In the genomic region with DNA sequence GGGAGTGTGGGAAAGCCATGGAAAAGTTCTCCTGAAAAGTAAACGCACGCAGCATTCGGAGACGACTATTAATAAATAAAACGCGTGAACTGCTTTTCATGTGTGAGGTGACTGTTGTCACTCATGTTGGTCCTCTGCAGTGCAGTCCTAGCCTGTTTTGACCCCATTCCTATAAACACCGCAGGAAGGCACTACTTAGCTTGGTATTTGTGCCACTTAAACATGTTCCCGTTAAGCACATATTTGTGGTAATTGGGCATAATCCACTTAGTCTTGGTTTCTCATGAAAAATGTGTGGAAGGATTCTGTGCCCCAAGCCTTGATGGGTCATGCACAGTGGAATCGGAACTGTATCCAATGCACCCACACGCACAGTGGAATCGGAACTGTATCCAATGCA, we compare ENCODE assay signal across 23 cellular contexts.
DNase-seq lines count a peak whose midpoint lies in the region; ATAC-seq and TF ChIP-seq lines count a peak whose summit lies in the region.
"Had no signal": no experiment of that assay in that cellular context is flagged by ENCODE, and none has a peak within 500 bp of the region (broad histone marks: within the 10 kb centered on the region; RNA-seq: fewer than 3 reads in every experiment).

No MANE protein-coding gene starts in this region.

- H3K27ac Mint-ChIP-seq in activated CD4-positive, alpha-beta T cell treated with anti-CD3 and anti-CD28 coated beads, Interleukin-2, amount 10 ng/mL, durations not matched to agents 24 days and 14 days, result no peak overlapping the region
- no peak overlapping the region for H3K27ac Mint-ChIP-seq in activated CD4-positive, alpha-beta T cell treated with anti-CD3 and anti-CD28 coated beads, Interleukin-2, amount 10 ng/mL, durations not matched to agents 7 days and 5 days
- peak overlapping the region; percentile 47 for H3K27ac Mint-ChIP-seq in neural crest cell (ENCODE audit: unreplicated experiment)
- no peak overlapping the region for H3K27ac Mint-ChIP-seq in activated naive CD8-positive, alpha-beta T cell treated with anti-CD3 and anti-CD28 coated beads, Interleukin-2, amount 50 U/mL, for 24 hours
- H3K27ac Mint-ChIP-seq in activated CD4-positive, alpha-beta memory T cell treated with anti-CD3 and anti-CD28 coated beads for 36 hours, result no peak overlapping the region
- H3K27ac Mint-ChIP-seq: CD4-positive, alpha-beta memory T cell; GM23338 had no signal

- POLR2A ChIA-PET in activated CD4-positive, alpha-beta T cell treated with anti-CD3 and anti-CD28 coated beads, Interleukin-2, amount 10 ng/mL, durations not matched to agents 7 days and 5 days (lab: Charles Lee), result no interaction called here
- POLR2A ChIA-PET in activated CD4-positive, alpha-beta memory T cell treated with anti-CD3 and anti-CD28 coated beads for 36 hours (lab: Charles Lee), result no interaction called here

- intact Hi-C loops in activated CD4-positive, alpha-beta T cell treated with anti-CD3 and anti-CD28 coated beads, Interleukin-2, amount 10 ng/mL, durations not matched to agents 24 days and 14 days (cut with micrococcal nuclease), result no loop called here
- intact Hi-C loops in activated CD4-positive, alpha-beta memory T cell treated with anti-CD3 and anti-CD28 coated beads for 36 hours (cut with micrococcal nuclease), result no loop called here

- H3K27me3 ChIP-seq in skeletal muscle satellite cell (ENCODE audit: control insufficient read depth, insufficient read depth, low read length) (peaks cover 17% of the 10 kb centered on the region), H7 (ENCODE audit: control insufficient read depth, insufficient read depth, low read length) (no peaks in the 10 kb centered on the region)
- H3K27me3 ChIP-seq: BLaER1 treated with 17β-estradiol and CSF1 and Interleukin-3, amounts not matched to agents 10 nM and 100 nM; Peyer's patch had no signal

- no peak overlapping the region for H3K9ac ChIP-seq in skeletal muscle satellite cell (ENCODE audit: low read depth, low read length)
- H3K9ac ChIP-seq: BLaER1 treated with 17β-estradiol and CSF1 and Interleukin-3, amounts not matched to agents 10 nM and 100 nM had no signal

- ATAC-seq in activated naive CD8-positive, alpha-beta T cell treated with anti-CD3 and anti-CD28 coated beads, Interleukin-2, amount 50 U/mL, for 24 hours, result no peak
- ATAC-seq: GM12878, GM23338, Right ventricle myocardium inferior had no signal

- H3K36me3 Mint-ChIP-seq in activated CD4-positive, alpha-beta T cell treated with anti-CD3 and anti-CD28 coated beads, Interleukin-2, amount 10 ng/mL, durations not matched to agents 24 days and 14 days (ENCODE audit: low read depth), result no peaks in the 10 kb centered on the region
- no peaks in the 10 kb centered on the region for H3K36me3 Mint-ChIP-seq in activated CD4-positive, alpha-beta T cell treated with anti-CD3 and anti-CD28 coated beads, Interleukin-2, amount 10 ng/mL, durations not matched to agents 7 days and 5 days (ENCODE audit: low read depth)
- H3K36me3 Mint-ChIP-seq in neural crest cell (ENCODE audit: low read depth), result no peaks in the 10 kb centered on the region
- no peaks in the 10 kb centered on the region for H3K36me3 Mint-ChIP-seq in activated naive CD8-positive, alpha-beta T cell treated with anti-CD3 and anti-CD28 coated beads, Interleukin-2, amount 50 U/mL, for 24 hours (ENCODE audit: low read depth)
- H3K36me3 Mint-ChIP-seq in activated CD4-positive, alpha-beta memory T cell treated with anti-CD3 and anti-CD28 coated beads for 36 hours, result no peaks in the 10 kb centered on the region
- H3K36me3 Mint-ChIP-seq: CD4-positive, alpha-beta memory T cell had no signal

- TF ChIP-seq CTCF in neural crest cell (conservative IDR thresholded peaks at IDR 0.05), result no peak

- H3K4me1 ChIP-seq in skeletal muscle satellite cell (ENCODE audit: control insufficient read depth, insufficient read depth, low read length), result peaks cover 27% of the 10 kb centered on the region
- H3K4me1 ChIP-seq: Caco-2, Peyer's patch had no signal

- peak; percentile 23 for DNase-seq in activated CD4-positive, alpha-beta T cell treated with anti-CD3 and anti-CD28 coated beads, Interleukin-2, amount 10 ng/mL, durations not matched to agents 24 days and 14 days
- DNase-seq in activated CD4-positive, alpha-beta T cell treated with anti-CD3 and anti-CD28 coated beads, Interleukin-2, amount 10 ng/mL, durations not matched to agents 7 days and 5 days, result no peak
- no peak for DNase-seq in neural crest cell (ENCODE audit: low read depth, low spot score)
- no peak for DNase-seq in activated naive CD8-positive, alpha-beta T cell treated with anti-CD3 and anti-CD28 coated beads, Interleukin-2, amount 50 U/mL, for 24 hours
- no peak for DNase-seq in stimulated activated CD4-positive, alpha-beta T cell treated with anti-CD3 and anti-CD28 coated beads, Interleukin-12 subunit alpha, Interleukin-12 subunit beta, amount 100 ng/mL, for 4 hours
- no peak for DNase-seq in activated CD4-positive, alpha-beta memory T cell treated with anti-CD3 and anti-CD28 coated beads for 36 hours
- DNase-seq in H7, result no peak
- DNase-seq: Caco-2; CD4-positive, alpha-beta memory T cell; DMS 273 treated with DMSO at 0.1 percent for 48 hours; DMS79 treated with DMSO at 0.1 percent for 48 hours; HCEC 1CT; KG1; NCI-H1694; NCI-H2081; NCI-H2171 treated with DMSO at 0.1 percent for 48 hours; NCI-H524 treated with DMSO at 0.1 percent for 48 hours; Peyer's patch had no signal

- H3K9me3 ChIP-seq in skeletal muscle satellite cell (replicated peaks; ENCODE audit: low read length), result no peaks in the 10 kb centered on the region
- H3K9me3 ChIP-seq: BLaER1 treated with 17β-estradiol and CSF1 and Interleukin-3, amounts not matched to agents 10 nM and 100 nM; Caco-2; Peyer's patch had no signal

- no peaks in the 10 kb centered on the region for H3K4me1 Mint-ChIP-seq in activated CD4-positive, alpha-beta T cell treated with anti-CD3 and anti-CD28 coated beads, Interleukin-2, amount 10 ng/mL, durations not matched to agents 24 days and 14 days
- no peaks in the 10 kb centered on the region for H3K4me1 Mint-ChIP-seq in activated CD4-positive, alpha-beta T cell treated with anti-CD3 and anti-CD28 coated beads, Interleukin-2, amount 10 ng/mL, durations not matched to agents 7 days and 5 days
- no peaks in the 10 kb centered on the region for H3K4me1 Mint-ChIP-seq in neural crest cell
- no peaks in the 10 kb centered on the region for H3K4me1 Mint-ChIP-seq in activated naive CD8-positive, alpha-beta T cell treated with anti-CD3 and anti-CD28 coated beads, Interleukin-2, amount 50 U/mL, for 24 hours
- H3K4me1 Mint-ChIP-seq in activated CD4-positive, alpha-beta memory T cell treated with anti-CD3 and anti-CD28 coated beads for 36 hours (ENCODE audit: low read depth), result no peaks in the 10 kb centered on the region
- H3K4me1 Mint-ChIP-seq: CD4-positive, alpha-beta memory T cell had no signal

- peak overlapping the region; percentile 0 for H3K4me2 ChIP-seq in skeletal muscle satellite cell (ENCODE audit: low read length)
- H3K4me2 ChIP-seq: BLaER1 treated with 17β-estradiol and CSF1 and Interleukin-3, amounts not matched to agents 10 nM and 100 nM; GM23338 had no signal

- H3K4me3 ChIP-seq in skeletal muscle satellite cell (ENCODE audit: low read length) (no peak overlapping the region), H7 (ENCODE audit: insufficient read depth, low read depth, low read length) (no peak overlapping the region)
- H3K4me3 ChIP-seq: BLaER1 treated with 17β-estradiol and CSF1 and Interleukin-3, amounts not matched to agents 10 nM and 100 nM; GM12878; GM23338; Peyer's patch had no signal

- no peak overlapping the region for H3K4me3 Mint-ChIP-seq in activated CD4-positive, alpha-beta T cell treated with anti-CD3 and anti-CD28 coated beads, Interleukin-2, amount 10 ng/mL, durations not matched to agents 24 days and 14 days
- no peak overlapping the region for H3K4me3 Mint-ChIP-seq in activated CD4-positive, alpha-beta T cell treated with anti-CD3 and anti-CD28 coated beads, Interleukin-2, amount 10 ng/mL, durations not matched to agents 7 days and 5 days
- no peak overlapping the region for H3K4me3 Mint-ChIP-seq in neural crest cell
- H3K4me3 Mint-ChIP-seq in activated naive CD8-positive, alpha-beta T cell treated with anti-CD3 and anti-CD28 coated beads, Interleukin-2, amount 50 U/mL, for 24 hours, result no peak overlapping the region
- H3K4me3 Mint-ChIP-seq in activated CD4-positive, alpha-beta memory T cell treated with anti-CD3 and anti-CD28 coated beads for 36 hours, result no peak overlapping the region
- H3K4me3 Mint-ChIP-seq: CD4-positive, alpha-beta memory T cell; GM23338 had no signal

- H3K27me3 Mint-ChIP-seq in activated CD4-positive, alpha-beta T cell treated with anti-CD3 and anti-CD28 coated beads, Interleukin-2, amount 10 ng/mL, durations not matched to agents 24 days and 14 days, result peaks cover 10% of the 10 kb centered on the region
- peaks cover 12% of the 10 kb centered on the region for H3K27me3 Mint-ChIP-seq in activated CD4-positive, alpha-beta T cell treated with anti-CD3 and anti-CD28 coated beads, Interleukin-2, amount 10 ng/mL, durations not matched to agents 7 days and 5 days
- H3K27me3 Mint-ChIP-seq in neural crest cell (ENCODE audit: low read depth), result no peaks in the 10 kb centered on the region
- peaks cover 28% of the 10 kb centered on the region for H3K27me3 Mint-ChIP-seq in activated naive CD8-positive, alpha-beta T cell treated with anti-CD3 and anti-CD28 coated beads, Interleukin-2, amount 50 U/mL, for 24 hours
- peaks cover 22% of the 10 kb centered on the region for H3K27me3 Mint-ChIP-seq in activated CD4-positive, alpha-beta memory T cell treated with anti-CD3 and anti-CD28 coated beads for 36 hours

- CTCF ChIA-PET in activated CD4-positive, alpha-beta T cell treated with anti-CD3 and anti-CD28 coated beads, Interleukin-2, amount 10 ng/mL, durations not matched to agents 7 days and 5 days (lab: Charles Lee), result no interaction called here
- CTCF ChIA-PET in activated CD4-positive, alpha-beta memory T cell treated with anti-CD3 and anti-CD28 coated beads for 36 hours (lab: Charles Lee), result no interaction called here

- no peaks in the 10 kb centered on the region for H3K9me3 Mint-ChIP-seq in activated CD4-positive, alpha-beta T cell treated with anti-CD3 and anti-CD28 coated beads, Interleukin-2, amount 10 ng/mL, durations not matched to agents 24 days and 14 days
- H3K9me3 Mint-ChIP-seq in activated CD4-positive, alpha-beta T cell treated with anti-CD3 and anti-CD28 coated beads, Interleukin-2, amount 10 ng/mL, durations not matched to agents 7 days and 5 days, result no peaks in the 10 kb centered on the region
- H3K9me3 Mint-ChIP-seq in neural crest cell, result no peaks in the 10 kb centered on the region
- H3K9me3 Mint-ChIP-seq in activated naive CD8-positive, alpha-beta T cell treated with anti-CD3 and anti-CD28 coated beads, Interleukin-2, amount 50 U/mL, for 24 hours, result no peaks in the 10 kb centered on the region
- no peaks in the 10 kb centered on the region for H3K9me3 Mint-ChIP-seq in activated CD4-positive, alpha-beta memory T cell treated with anti-CD3 and anti-CD28 coated beads for 36 hours
- H3K9me3 Mint-ChIP-seq: CD4-positive, alpha-beta memory T cell; GM23338 had no signal

- H3K36me3 ChIP-seq in skeletal muscle satellite cell (ENCODE audit: insufficient read depth, low read length) (no peaks in the 10 kb centered on the region), H7 (replicated peaks; ENCODE audit: control insufficient read depth, insufficient read depth, low read length) (no peaks in the 10 kb centered on the region)
- H3K36me3 ChIP-seq: BLaER1 treated with 17β-estradiol and CSF1 and Interleukin-3, amounts not matched to agents 10 nM and 100 nM; Peyer's patch had no signal
